ENCODE assay signal across 11 cellular contexts in genomic region chr18:58263055-58263732, GRCh38.
DNase-seq lines count a peak whose midpoint lies in the region; ATAC-seq and TF ChIP-seq lines count a peak whose summit lies in the region.
"Had no signal": no experiment of that assay in that cellular context is flagged by ENCODE, and none has a peak within 500 bp of the region (broad histone marks: within the 10 kb centered on the region; RNA-seq: fewer than 3 reads in every experiment).

No MANE protein-coding gene starts in this region.

- no peak for TF ChIP-seq CTCF in MCF 10A (IDR thresholded peaks at IDR 0.05; ENCODE audit: unreplicated experiment)

- no peaks in the 10 kb centered on the region for H3K36me3 Mint-ChIP-seq in activated T-cell treated with anti-CD3 and anti-CD28 coated beads, Interleukin-2, amount 50 U/mL, for 72 hours (ENCODE audit: insufficient read depth in 2 of 2)
- H3K36me3 Mint-ChIP-seq in MCF 10A (ENCODE audit: insufficient read depth, unreplicated experiment), result peaks cover 6% of the 10 kb centered on the region

- POLR2A ChIA-PET in MCF 10A (lab: Yijun Ruan, JAX), result interaction anchor here (0.5 to 3.9 kb wide), 20 partner anchors 10 to 217 kb away, joined by 3 to 40 read pairs (median 8); no protein-coding TSS in a partner anchor

- H3K4me3 ChIP-seq in urinary bladder (ENCODE audit: low read depth, low read length), result no peak overlapping the region
- H3K4me3 ChIP-seq in H7 (ENCODE audit: insufficient read depth, low read depth, low read length), result no peak overlapping the region
- H3K4me3 ChIP-seq: Peyer's patch had no signal

- intact Hi-C loops in MCF 10A (cut with micrococcal nuclease), result no loop called here

- peak overlapping the region in 1 of 2 donors; percentile 67 for H3K4me3 Mint-ChIP-seq in activated T-cell treated with anti-CD3 and anti-CD28 coated beads, Interleukin-2, amount 50 U/mL, for 72 hours
- peak overlapping the region; percentile 77 for H3K4me3 Mint-ChIP-seq in MCF 10A (ENCODE audit: unreplicated experiment)

- H3K9me3 Mint-ChIP-seq in activated T-cell treated with anti-CD3 and anti-CD28 coated beads, Interleukin-2, amount 50 U/mL, for 72 hours, result no peaks in the 10 kb centered on the region
- H3K9me3 Mint-ChIP-seq in MCF 10A (ENCODE audit: unreplicated experiment), result no peaks in the 10 kb centered on the region
- H3K9me3 Mint-ChIP-seq: activated T-helper 2 cell treated with anti-CD3 and anti-CD28 coated beads, Interferon-gamma antibody, Interleukin-2, Interleukin-4, amounts not matched to agents 10 μg/mL and 5 μg/mL and 100 μg/mL, durations not matched to agents 14 hours and 24 hours and 36 hours had no signal

- H3K4me1 ChIP-seq in urinary bladder (ENCODE audit: insufficient read depth), result peaks cover 3% of the 10 kb centered on the region

- peaks cover 8% of the 10 kb centered on the region for H3K4me1 Mint-ChIP-seq in activated T-cell treated with anti-CD3 and anti-CD28 coated beads, Interleukin-2, amount 50 U/mL, for 72 hours (ENCODE audit: low read depth)
- peaks cover 32% of the 10 kb centered on the region for H3K4me1 Mint-ChIP-seq in MCF 10A (ENCODE audit: insufficient read depth, unreplicated experiment)

- BruUV-seq in MCF 10A (replicated peaks; lab: Mats Ljungman, UMichigan), result no TSS peak

- H3K36me3 ChIP-seq in urinary bladder (ENCODE audit: insufficient read depth), result no peaks in the 10 kb centered on the region
- no peaks in the 10 kb centered on the region for H3K36me3 ChIP-seq in H7 (replicated peaks; ENCODE audit: control insufficient read depth, insufficient read depth, low read length)
- H3K36me3 ChIP-seq: Peyer's patch had no signal

- DNase-seq in activated T-cell treated with anti-CD3 and anti-CD28 coated beads, Interleukin-2, amount 50 U/mL, for 72 hours, result no peak
- no peak for DNase-seq in activated T-cell treated with anti-CD3 and anti-CD28 coated beads for 4 hours
- peak; percentile 56 for DNase-seq in MCF 10A (ENCODE audit: unreplicated experiment)
- peak; percentile 66 for DNase-seq in left kidney (ENCODE audit: low read depth, low spot score)
- DNase-seq in H7, result no peak
- DNase-seq in NCI-H2227 treated with DMSO at 0.1 percent for 48 hours (lab: John Stamatoyannopoulos, UW), result no peak
- DNase-seq: Peyer's patch; stimulated activated CD4-positive, alpha-beta T cell treated with anti-CD3 and anti-CD28 coated beads, Interleukin-4, amount 100 ng/mL, for 1 hour had no signal

- no peaks in the 10 kb centered on the region for H3K27me3 Mint-ChIP-seq in activated T-cell treated with anti-CD3 and anti-CD28 coated beads, Interleukin-2, amount 50 U/mL, for 72 hours (ENCODE audit: low read depth)
- H3K27me3 Mint-ChIP-seq in MCF 10A (ENCODE audit: insufficient read depth, unreplicated experiment), result no peaks in the 10 kb centered on the region

- CTCF ChIA-PET in MCF 10A (lab: Yijun Ruan, JAX), result interaction anchor here (0.6 to 3.2 kb wide), 3 partner anchors 9 to 143 kb away, joined by 3 to 14 read pairs (median 3); no protein-coding TSS in a partner anchor

- H3K27ac Mint-ChIP-seq in activated T-cell treated with anti-CD3 and anti-CD28 coated beads, Interleukin-2, amount 50 U/mL, for 72 hours, result peak overlapping the region; percentile 64
- H3K27ac Mint-ChIP-seq in MCF 10A (ENCODE audit: low read depth, unreplicated experiment), result peak overlapping the region; percentile 86
- H3K27ac Mint-ChIP-seq: activated T-helper 2 cell treated with anti-CD3 and anti-CD28 coated beads, Interferon-gamma antibody, Interleukin-2, Interleukin-4, amounts not matched to agents 10 μg/mL and 5 μg/mL and 100 μg/mL, durations not matched to agents 14 hours and 24 hours and 36 hours had no signal

- H3K27me3 ChIP-seq in H7 (ENCODE audit: control insufficient read depth, insufficient read depth, low read length), result no peaks in the 10 kb centered on the region
- H3K27me3 ChIP-seq: Peyer's patch had no signal

- 52% methylated on average over 7 of the region's 7 CpGs for WGBS in urinary bladder

- ATAC-seq in activated T-cell treated with anti-CD3 and anti-CD28 coated beads, Interleukin-2, amount 50 U/mL, for 72 hours (replicated peaks in 1 of 2), result peak in 1 of 2 donors; percentile 30
- ATAC-seq in HG02763 (IDR thresholded peaks at IDR 0.05; ENCODE audit: unreplicated experiment), result no peak

- peak overlapping the region; percentile 64 for H3K27ac ChIP-seq in urinary bladder (ENCODE audit: low read depth)

Comparison
In these comparisons a context has a peak if more than half of its experiments do, and no peak if none do; other contexts are left out.
1. DNase-seq: peak in MCF 10A (single experiment) and left kidney (single experiment); none in activated T-cell treated with anti-CD3 and anti-CD28 coated beads, Interleukin-2, amount 50 U/mL, for 72 hours (0 of 2), activated T-cell treated with anti-CD3 and anti-CD28 coated beads for 4 hours (single experiment), H7 (single experiment) and NCI-H2227 treated with DMSO at 0.1 percent for 48 hours (single experiment).